Comparison of ENCODE assay signal across 23 cellular contexts in the genomic region with DNA sequence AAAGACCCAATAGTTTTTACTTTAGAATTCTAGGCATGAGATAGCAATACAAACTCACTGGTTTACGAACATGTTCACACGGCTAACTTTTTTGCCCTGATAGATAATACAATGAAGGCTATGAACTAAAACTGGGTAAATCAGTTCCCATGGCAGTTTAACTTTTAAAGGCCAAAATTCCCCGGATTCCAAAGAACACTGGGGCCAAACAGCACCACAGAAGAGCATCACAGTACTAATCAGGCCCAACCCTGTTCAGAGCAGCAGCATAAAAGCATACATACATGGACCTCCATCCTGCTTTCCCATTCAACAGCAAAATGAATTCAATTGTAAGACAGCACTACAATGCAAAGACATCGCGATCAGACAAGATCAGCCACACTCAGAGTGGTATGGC.
"Had no signal": no experiment of that assay in that cellular context is flagged by ENCODE, and none has a peak within 500 bp of the region (broad histone marks: within the 10 kb centered on the region; RNA-seq: fewer than 3 reads in every experiment).

No MANE protein-coding gene starts in this region.

- H3K27me3 Mint-ChIP-seq: activated B cell treated with CpG ODN at 0.5 μM for 24 hours; activated naive CD8-positive, alpha-beta T cell; natural killer cell treated with Interleukin-12 subunit alpha and Interleukin-12 subunit beta and Interleukin-15 and Interleukin-18, amount 100 ng/mL, for 72 hours; stimulated activated memory B cell treated with anti-CD40 and anti-IgM and Interleukin-4, amounts not matched to agents 10 μg/mL and 1 μg/mL and 100 μg/mL, for 72 hours had no signal

- H3K4me1 Mint-ChIP-seq: activated B cell treated with CpG ODN at 0.5 μM for 24 hours; activated CD4-positive, alpha-beta T cell treated with anti-CD3 and anti-CD28 coated beads, Interleukin-2, amount 10 ng/mL, durations not matched to agents 7 days and 5 days; memory B cell; stimulated activated memory B cell treated with anti-CD40 and anti-IgM and Interleukin-4, amounts not matched to agents 10 μg/mL and 1 μg/mL and 100 μg/mL, for 72 hours had no signal

- FAIRE-seq: endothelial cell of umbilical vein, TTC549 had no signal

- H3K4me3 ChIP-seq: esophagus squamous epithelium, left ventricle myocardium inferior, pancreas, thyroid gland had no signal

- H3K36me3 ChIP-seq: esophagus squamous epithelium, left ventricle myocardium inferior, pancreas, thyroid gland had no signal

- H3K27ac ChIP-seq: esophagus squamous epithelium, left ventricle myocardium inferior, pancreas, thyroid gland had no signal

- H3K9me3 ChIP-seq: esophagus squamous epithelium, pancreas, thyroid gland had no signal

- H3K4me3 Mint-ChIP-seq: activated B cell treated with CpG ODN at 0.5 μM for 24 hours; activated CD4-positive, alpha-beta T cell treated with anti-CD3 and anti-CD28 coated beads, Interleukin-2, amount 10 ng/mL, durations not matched to agents 7 days and 5 days; activated naive CD8-positive, alpha-beta T cell; activated T-cell treated with anti-CD3 and anti-CD28 coated beads, Interleukin-2, amount 50 U/mL, for 72 hours; memory B cell; natural killer cell treated with Interleukin-12 subunit alpha and Interleukin-12 subunit beta and Interleukin-15 and Interleukin-18, amount 100 ng/mL, for 72 hours; stimulated activated memory B cell treated with anti-CD40 and anti-IgM and Interleukin-4, amounts not matched to agents 10 μg/mL and 1 μg/mL and 100 μg/mL, for 72 hours had no signal

- H3K27ac Mint-ChIP-seq: activated B cell treated with CpG ODN at 0.5 μM for 24 hours; activated CD4-positive, alpha-beta T cell treated with anti-CD3 and anti-CD28 coated beads, Interleukin-2, amount 10 ng/mL, durations not matched to agents 7 days and 5 days; activated naive CD8-positive, alpha-beta T cell; activated T-cell treated with anti-CD3 and anti-CD28 coated beads, Interleukin-2, amount 50 U/mL, for 72 hours; memory B cell; natural killer cell treated with Interleukin-12 subunit alpha and Interleukin-12 subunit beta and Interleukin-15 and Interleukin-18, amount 100 ng/mL, for 72 hours; stimulated activated memory B cell treated with anti-CD40 and anti-IgM and Interleukin-4, amounts not matched to agents 10 μg/mL and 1 μg/mL and 100 μg/mL, for 72 hours had no signal

- DNase-seq: activated B cell treated with CpG ODN at 0.5 μM for 24 hours; activated CD4-positive, alpha-beta T cell treated with anti-CD3 and anti-CD28 coated beads, Interleukin-2, amount 10 ng/mL, durations not matched to agents 7 days and 5 days; activated CD8-positive, alpha-beta memory T cell treated with anti-CD3 and anti-CD28 coated beads, Interleukin-2, amount 50 U/mL, for 48 hours; activated gamma-delta T cell treated with Interleukin-2 at 50 U/mL for 16 hours; activated T-cell treated with anti-CD3 and anti-CD28 coated beads, Interleukin-2, amount 50 U/mL, for 72 hours; amniotic stem cell; cerebellar nuclear complex; effector CD8-positive, alpha-beta T cell; esophagus squamous epithelium; foreskin fibroblast; glutamatergic neuron; hypothalamus; left ventricle myocardium inferior; pancreas; stimulated activated CD4-positive, alpha-beta T cell treated with anti-CD3 and anti-CD28 coated beads, Interleukin-2, amount 100 ng/mL, for 48 hours; T-helper 2 cell; thyroid gland had no signal

- ATAC-seq: activated T-cell treated with anti-CD3 and anti-CD28 coated beads, Interleukin-2, amount 50 U/mL, for 72 hours; natural killer cell treated with Interleukin-12 subunit alpha and Interleukin-12 subunit beta and Interleukin-15 and Interleukin-18, amount 100 ng/mL, for 72 hours; pancreas; stimulated activated memory B cell treated with anti-CD40 and anti-IgM and Interleukin-4, amounts not matched to agents 10 μg/mL and 1 μg/mL and 100 μg/mL, for 72 hours had no signal

- H3K36me3 Mint-ChIP-seq: activated naive CD8-positive, alpha-beta T cell; memory B cell; stimulated activated memory B cell treated with anti-CD40 and anti-IgM and Interleukin-4, amounts not matched to agents 10 μg/mL and 1 μg/mL and 100 μg/mL, for 72 hours had no signal

- H3K4me1 ChIP-seq: esophagus squamous epithelium, pancreas had no signal

- H3K27me3 ChIP-seq: esophagus squamous epithelium, pancreas, thyroid gland had no signal
